In genomic region chr4:147866532-147867271, GRCh38 we compare ENCODE assay signal across 8 cellular contexts.
DNase-seq lines count a peak whose midpoint lies in the region; ATAC-seq, FAIRE-seq and TF ChIP-seq lines count a peak whose summit lies in the region.

No MANE protein-coding gene starts in this region.

- CTCF ChIA-PET in BJ (lab: Yijun Ruan, JAX), result interaction anchor here (0.6 to 6.7 kb wide), 74 partner anchors 9 to 1517 kb away, joined by 3 to 169 read pairs (median 4); partner anchors contain the start of genes ARHGAP10, PRMT9 and TMEM184C

- peak; percentile 80 for ATAC-seq in HG03432 (IDR thresholded peaks at IDR 0.05; ENCODE audit: unreplicated experiment)
- peak; percentile 99 for ATAC-seq in left lung

- TF ChIP-seq CTCF in BJ (IDR thresholded peaks at IDR 0.05; ENCODE audit: insufficient read depth, low read depth, low read length) (peak; percentile 96), colonic mucosa (IDR thresholded peaks at IDR 0.05) (peak; percentile 99), left lung (IDR thresholded peaks at IDR 0.05) (peak; percentile 98 to 99)

- POLR2A ChIA-PET in BJ (lab: Charles Lee), result no interaction called here

- no peak overlapping the region for H3K27ac ChIP-seq in colonic mucosa
- no peak overlapping the region for H3K27ac ChIP-seq in left lung

- H3K4me1 ChIP-seq in colonic mucosa (no peaks in the 10 kb centered on the region), left lung (no peaks in the 10 kb centered on the region)

- H3K9ac ChIP-seq in colonic mucosa (ENCODE audit: low read depth in 2 of 2, low read length in 2 of 2), result no peak overlapping the region

- no peaks in the 10 kb centered on the region for H3K9me3 ChIP-seq in colonic mucosa
- no peaks in the 10 kb centered on the region for H3K9me3 ChIP-seq in left lung

- H3K36me3 ChIP-seq in BJ (ENCODE audit: control insufficient read depth, insufficient read depth, low read length) (peaks cover 4% of the 10 kb centered on the region; the same call in 1 of the 2 replicates), colonic mucosa (no peaks in the 10 kb centered on the region), left lung (no peaks in the 10 kb centered on the region)

- intact Hi-C loops in colonic mucosa (cut with DNase I) (loop anchor here (2.0 to 10.0 kb wide), 3 partner anchors 158 to 349 kb away; partner anchors contain the start of gene TMEM184C), left lung (cut with DNase I) (loop anchor here (5.0 to 10.0 kb wide), 2 partner anchors 159 to 252 kb away; partner anchors contain the start of gene TMEM184C (in 1 of the 2))

- DNase-seq in BJ (ENCODE audit: low read depth) (peak; percentile 38), GM19239 (ENCODE audit: insufficient read length, low spot score) (peak; percentile 65), NCI-H446 (lab: John Stamatoyannopoulos, UW) (peak; percentile 85 to 90), colonic mucosa (peak; percentile 95), left lung (peak; percentile 81 to 91)
- peak; percentile 90 to 94 for DNase-seq in activated CD4-positive, alpha-beta T cell treated with anti-CD3 and anti-CD28 coated beads for 24 hours (ENCODE audit: low read depth in 2 of 2)
- DNase-seq in stimulated activated CD4-positive, alpha-beta T cell treated with anti-CD3 and anti-CD28 coated beads, Interleukin-4, amount 100 ng/mL, for 24 hours, result peak; percentile 94

- peak; percentile 99 for FAIRE-seq in GM19239 (lab: Jason Lieb, UNC)

- no peak overlapping the region for H3K4me3 ChIP-seq in BJ (ENCODE audit: low read depth, low read length)
- H3K4me3 ChIP-seq in colonic mucosa, result no peak overlapping the region
- no peak overlapping the region for H3K4me3 ChIP-seq in left lung

- H3K27me3 ChIP-seq in BJ (ENCODE audit: control insufficient read depth, insufficient read depth, low read length) (no peaks in the 10 kb centered on the region), colonic mucosa (no peaks in the 10 kb centered on the region), left lung (no peaks in the 10 kb centered on the region)

Comparison
In these comparisons a context has a peak if more than half of its experiments do, and no peak if none do; other contexts are left out.
1. DNase-seq: peak in every context shown above with its lines; median percentile 95 in colonic mucosa; 94 in stimulated activated CD4-positive, alpha-beta T cell treated with anti-CD3 and anti-CD28 coated beads, Interleukin-4, amount 100 ng/mL, for 24 hours; 92 in activated CD4-positive, alpha-beta T cell treated with anti-CD3 and anti-CD28 coated beads for 24 hours; 88 in NCI-H446; 86 in left lung; 65 in GM19239; 38 in BJ.